Comparison of ENCODE assay signal across 8 cellular contexts in the genomic region with DNA sequence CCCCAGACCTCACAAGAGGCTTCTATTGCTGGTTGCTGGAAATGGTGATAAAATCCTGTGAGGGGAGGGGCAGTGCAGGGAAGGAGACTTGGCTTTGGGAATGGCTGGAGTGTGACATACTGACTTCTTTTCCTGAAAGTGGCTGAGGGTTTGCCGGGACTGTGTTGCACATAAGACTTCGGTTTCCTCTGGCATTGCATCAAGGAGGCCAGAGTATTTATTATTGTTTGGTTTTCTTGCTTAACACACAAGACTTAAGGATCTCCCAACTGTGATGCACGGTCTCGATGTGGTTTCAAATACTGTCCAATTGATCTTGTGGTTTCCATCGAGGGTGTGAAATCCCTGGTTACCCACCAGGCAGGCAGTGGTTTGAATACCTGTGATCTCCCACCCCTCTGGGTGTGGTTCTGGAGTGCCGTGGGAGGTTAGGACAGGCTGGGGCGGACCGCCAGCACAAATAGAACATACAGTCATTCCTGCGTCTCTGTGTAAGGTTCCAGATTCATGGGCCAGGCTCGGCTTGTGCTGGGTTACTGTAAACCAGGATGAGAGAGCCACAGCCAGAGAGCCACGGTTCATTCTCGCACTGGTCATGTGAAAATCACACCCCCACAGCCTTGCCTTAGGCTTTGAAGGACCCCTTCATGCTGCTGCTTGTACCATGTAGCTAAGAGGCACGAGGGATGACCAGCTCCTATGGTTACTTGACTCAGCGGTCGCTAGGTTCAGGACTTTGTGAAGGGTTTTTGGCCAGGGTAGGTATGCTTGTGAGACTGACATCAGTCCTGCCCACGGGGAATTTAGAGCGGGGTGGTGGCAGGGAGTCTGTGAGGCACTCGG. TPM values are rescaled to one million over a fixed set of nuclear protein-coding genes. Genes with fewer than 3 reads are reported as not detected.
A peak's percentile ranks its signal among the peaks of the same experiment; 100 is the strongest.
DNase-seq lines count a peak whose midpoint lies in the region; ATAC-seq and TF ChIP-seq lines count a peak whose summit lies in the region.

No MANE protein-coding gene starts in this region.

- no peaks in the 10 kb centered on the region for H3K9me3 ChIP-seq in gastrocnemius medialis

- no peaks in the 10 kb centered on the region for H3K36me3 ChIP-seq in gastrocnemius medialis

- H3K9me3 Mint-ChIP-seq in activated naive CD4-positive, alpha-beta T cell treated with anti-CD3 and anti-CD28 coated beads, Interleukin-2, amount 50 U/mL, for 72 hours, result no peaks in the 10 kb centered on the region

- H3K27ac ChIP-seq in gastrocnemius medialis, result peak overlapping the region; percentile 91 to 100 (median 96)

- H3K36me3 Mint-ChIP-seq in activated naive CD4-positive, alpha-beta T cell treated with anti-CD3 and anti-CD28 coated beads, Interleukin-2, amount 50 U/mL, for 72 hours, result peaks cover 0 to 8% of the 10 kb centered on the region in 2 donors

- no peak for TF ChIP-seq CTCF in gastrocnemius medialis (IDR thresholded peaks at IDR 0.05 in 4 of 5, conservative IDR thresholded peaks at IDR 0.05 in 1 of 5)

- DNase-seq in GF-D8 (lab: John Stamatoyannopoulos, UW) (peak; percentile 18), astrocyte of the hippocampus (ENCODE audit: low read depth, low spot score) (peak; percentile 90), hepatic stellate cell (ENCODE audit: low spot score) (peak; percentile 63), gastrocnemius medialis (peak; percentile 91 to 96), CD1c-positive myeloid dendritic cell (ENCODE audit: extremely low spot score) (no peak)
- no peak for DNase-seq in activated naive CD4-positive, alpha-beta T cell treated with anti-CD3 and anti-CD28 coated beads, Interleukin-2, amount 50 U/mL, for 72 hours (ENCODE audit: low spot score in 2 of 2)

- H3K4me1 ChIP-seq in gastrocnemius medialis, result peaks cover 94 to 97% of the 10 kb centered on the region in 2 donors

- H3K27ac Mint-ChIP-seq in activated naive CD4-positive, alpha-beta T cell treated with anti-CD3 and anti-CD28 coated beads, Interleukin-2, amount 50 U/mL, for 72 hours, result peak overlapping the region in 1 of 2 donors; percentile 37

- ATAC-seq in gastrocnemius medialis (peak; percentile 57 to 63), GM19467 (IDR thresholded peaks at IDR 0.05; ENCODE audit: unreplicated experiment) (no peak), HG02759 (IDR thresholded peaks at IDR 0.05; ENCODE audit: unreplicated experiment) (no peak)
- ATAC-seq in activated naive CD4-positive, alpha-beta T cell treated with anti-CD3 and anti-CD28 coated beads, Interleukin-2, amount 50 U/mL, for 72 hours, result no peak

- in situ Hi-C loops in gastrocnemius medialis (cut with MboI; ENCODE audit: low sequenced_read_pairs in 4 of 4), result no loop called here

- no peaks in the 10 kb centered on the region for H3K27me3 ChIP-seq in gastrocnemius medialis

- intact Hi-C loops in gastrocnemius medialis (cut with DNase I; ENCODE audit: low total_unique reads), result loop anchor here (1.0 kb wide), 2 partner anchors 8 to 13 kb away; no protein-coding TSS in a partner anchor

- TF ChIP-seq POLR2A in gastrocnemius medialis (IDR thresholded peaks at IDR 0.05), result peak in 1 of 2 donors; percentile 56

- peak overlapping the region; percentile 28 to 78 (median 54) for H3K4me3 ChIP-seq in gastrocnemius medialis

RNA-seq across cellular contexts. Expression of gene WBP1L, which starts 39.2 kb away (rescaled TPM):
- total RNA-seq in gastrocnemius medialis, result 100 to 1,000 TPM; 103 to 204 (median 145) TPM
- 10 to 100 TPM; 15.7 to 16.7 TPM for total RNA-seq in activated naive CD4-positive, alpha-beta T cell treated with anti-CD3 and anti-CD28 coated beads, Interleukin-2, amount 50 U/mL, for 72 hours

RNA-seq across cellular contexts. Expression of gene CYP17A1, which starts 54.3 kb away (rescaled TPM):
- 1 to 10 TPM in 1 of 4 donors, not detected in 3; 4.2 TPM for total RNA-seq in gastrocnemius medialis
- total RNA-seq in activated naive CD4-positive, alpha-beta T cell treated with anti-CD3 and anti-CD28 coated beads, Interleukin-2, amount 50 U/mL, for 72 hours, result not detected

Comparison
In these comparisons a context has a peak if more than half of its experiments do, and no peak if none do; other contexts are left out.
1. DNase-seq: peak in GF-D8 (single experiment), astrocyte of the hippocampus (single experiment), hepatic stellate cell (single experiment) and gastrocnemius medialis (2 of 2); none in CD1c-positive myeloid dendritic cell (single experiment) and activated naive CD4-positive, alpha-beta T cell treated with anti-CD3 and anti-CD28 coated beads, Interleukin-2, amount 50 U/mL, for 72 hours (0 of 2).
2. ATAC-seq: peak in gastrocnemius medialis (2 of 2); none in activated naive CD4-positive, alpha-beta T cell treated with anti-CD3 and anti-CD28 coated beads, Interleukin-2, amount 50 U/mL, for 72 hours (0 of 2), GM19467 (single experiment) and HG02759 (single experiment).
3. RNA of gene WBP1L, which starts 39.2 kb away (total RNA-seq): 103 to 204 TPM in gastrocnemius medialis; 15.7 to 16.7 TPM in activated naive CD4-positive, alpha-beta T cell treated with anti-CD3 and anti-CD28 coated beads, Interleukin-2, amount 50 U/mL, for 72 hours; every median in the first group is over 4 times any median in the second.